Comparison of ENCODE assay signal across 16 cellular contexts in genomic region chr9:94757158-94757557, GRCh38. TPM values are rescaled to one million over a fixed set of nuclear protein-coding genes. Genes with fewer than 3 reads are reported as not detected.
DNase-seq lines count a peak whose midpoint lies in the region; ATAC-seq, FAIRE-seq and TF ChIP-seq lines count a peak whose summit lies in the region.
"Had no signal": no experiment of that assay in that cellular context is flagged by ENCODE, and none has a peak within 500 bp of the region (broad histone marks: within the 10 kb centered on the region; RNA-seq: fewer than 3 reads in every experiment).

No MANE protein-coding gene starts in this region.

- peak; percentile 62 for FAIRE-seq in K562 (lab: Jason Lieb, UNC)

- no peaks in the 10 kb centered on the region for H3K9me1 ChIP-seq in K562 (ENCODE audit: control insufficient read depth, insufficient read depth, low read length)

- BruUV-seq in K562 (replicated peaks; lab: Mats Ljungman, UMichigan), result no TSS peak

- H2AFZ ChIP-seq in K562 (ENCODE audit: low read depth, low read length), result no peak overlapping the region
- no peak overlapping the region for H2AFZ ChIP-seq in mesenchymal stem cell (ENCODE audit: low read depth, low read length)

- peaks cover 7% of the 10 kb centered on the region for H3K4me1 Mint-ChIP-seq in activated naive CD8-positive, alpha-beta T cell treated with anti-CD3 and anti-CD28 coated beads for 36 hours

- H3K27me3 ChIP-seq in K562 (ENCODE audit: control insufficient read depth in 2 of 2, insufficient read depth in 2 of 2, low read length in 2 of 2) (no peaks in the 10 kb centered on the region), mesenchymal stem cell (ENCODE audit: control insufficient read depth in 1 of 2, insufficient read depth in 1 of 2, low read length in 2 of 2) (no peaks in the 10 kb centered on the region)
- H3K27me3 ChIP-seq: BE2C had no signal

- H3K9me3 ChIP-seq in K562 (replicated peaks; ENCODE audit: control insufficient read depth, insufficient read depth, low read depth, low read length) (no peaks in the 10 kb centered on the region), mesenchymal stem cell (ENCODE audit: control insufficient read depth, low read length) (no peaks in the 10 kb centered on the region)
- H3K9me3 ChIP-seq: BE2C had no signal

- no peak overlapping the region for H2BK12ac ChIP-seq in mesenchymal stem cell (ENCODE audit: low read length in 2 of 2)

- TF ChIP-seq RAD21 in K562 (CRISPR knock-in tag; conservative IDR thresholded peaks at IDR 0.05 in 1 of 2, IDR thresholded peaks at IDR 0.05 in 1 of 2), result no peak

- POLR2A ChIA-PET in K562 (lab: Yijun Ruan, JAX), result interaction anchor here (0.6 kb wide), 1 partner anchor 17 kb away, joined by 3 read pairs; no protein-coding TSS in a partner anchor

- no peak overlapping the region for H3K14ac ChIP-seq in mesenchymal stem cell (ENCODE audit: low read length in 2 of 2)

- CTCF ChIA-PET in K562 (lab: Yijun Ruan, JAX; ENCODE audit: low intra/inter-chr PET ratio), result no interaction called here

- H3K27ac Mint-ChIP-seq in activated naive CD8-positive, alpha-beta T cell treated with anti-CD3 and anti-CD28 coated beads for 36 hours, result no peak overlapping the region

- no peak overlapping the region for H3K23ac ChIP-seq in mesenchymal stem cell (ENCODE audit: low read length in 2 of 2)

- no peak for TF ChIP-seq CTCF in K562 (IDR thresholded peaks at IDR 0.05 in 2 of 3, conservative IDR thresholded peaks at IDR 0.05 in 1 of 3; ENCODE audit: insufficient read depth in 2 of 3, low read depth in 1 of 3, low read length in 3 of 3)

- no peaks in the 10 kb centered on the region for H3K79me2 ChIP-seq in K562 (ENCODE audit: control insufficient read depth, insufficient read depth, low read length)

- DNase-seq in AG08395 (ENCODE audit: low spot score) (peak; percentile 72), HT1080 (ENCODE audit: low read depth) (peak; percentile 63), K562 (ENCODE audit: extremely low read depth in 1 of 4, low spot score in 3 of 4) (peak in 2 of 4 experiments; percentile 40 to 49), mesenchymal stem cell (peak; percentile 72), Kasumi-1 (lab: John Stamatoyannopoulos, UW) (no peak)
- no peak for DNase-seq in activated naive CD8-positive, alpha-beta T cell treated with anti-CD3 and anti-CD28 coated beads for 36 hours
- no peak for DNase-seq in activated T-cell treated with anti-CD3 and anti-CD28 coated beads, Interleukin-2, amount 50 U/mL, for 1 hour
- DNase-seq: activated naive CD4-positive, alpha-beta T cell treated with anti-CD3 and anti-CD28 coated beads, Interleukin-2, amount 50 U/mL, for 16 hours; BE2C; left ventricle myocardium superior; NCI-H1105 treated with DMSO at 0.1 percent for 48 hours; NCI-H524; nucleus accumbens; RPMI8226; T1000 had no signal

- peaks cover 4% of the 10 kb centered on the region for H3K36me3 Mint-ChIP-seq in activated naive CD8-positive, alpha-beta T cell treated with anti-CD3 and anti-CD28 coated beads for 36 hours

- no peak overlapping the region for H2BK5ac ChIP-seq in mesenchymal stem cell (ENCODE audit: low read depth, low read length, poor library complexity, severe bottlenecking)

- in situ Hi-C loops in K562 (cut with MboI), result no loop called here

- H3K4me1 ChIP-seq in K562 (replicated peaks in 1 of 2; ENCODE audit: control insufficient read depth in 2 of 2, insufficient read depth in 2 of 2, low read length in 2 of 2) (peaks cover 0 to 6% of the 10 kb centered on the region in 2 experiments; a peak in 1 of 5 replicates), mesenchymal stem cell (ENCODE audit: control insufficient read depth, insufficient read depth, low read depth, low read length) (peaks cover 3% of the 10 kb centered on the region)

- no peak overlapping the region for H3K4ac ChIP-seq in mesenchymal stem cell (ENCODE audit: low read depth in 1 of 2, low read length in 2 of 2)

- H2AK5ac ChIP-seq in mesenchymal stem cell (ENCODE audit: low read length, severe bottlenecking), result no peak overlapping the region

- H3K4me3 ChIP-seq in K562 (no peak overlapping the region), mesenchymal stem cell (ENCODE audit: insufficient read depth in 1 of 2, low read depth in 1 of 2, low read length in 2 of 2) (no peak overlapping the region)

- no peak overlapping the region for H3K18ac ChIP-seq in mesenchymal stem cell (ENCODE audit: low read depth in 1 of 2, low read length in 2 of 2)

- H3K79me1 ChIP-seq in mesenchymal stem cell (replicated peaks; ENCODE audit: low read length, poor library complexity, severe bottlenecking), result peaks cover 23% of the 10 kb centered on the region

- H4K8ac ChIP-seq in mesenchymal stem cell (ENCODE audit: low read length), result no peak overlapping the region

- no peak for TF ChIP-seq POLR2A in K562 (conservative IDR thresholded peaks at IDR 0.05)

- no peak overlapping the region for H2BK120ac ChIP-seq in mesenchymal stem cell (ENCODE audit: low read depth, low read length)

- H3K4me2 ChIP-seq in K562 (ENCODE audit: insufficient read depth, low read length), result no peak overlapping the region
- no peak overlapping the region for H3K4me2 ChIP-seq in mesenchymal stem cell (ENCODE audit: low read length, poor library complexity, severe bottlenecking)

- no peak overlapping the region for H4K91ac ChIP-seq in mesenchymal stem cell (ENCODE audit: low read length)

- H3K4me3 Mint-ChIP-seq in activated naive CD8-positive, alpha-beta T cell treated with anti-CD3 and anti-CD28 coated beads for 36 hours, result no peak overlapping the region

- H3K9ac ChIP-seq in K562 (ENCODE audit: insufficient read depth in 1 of 2, low read depth in 2 of 2, low read length in 2 of 2) (no peak overlapping the region), mesenchymal stem cell (ENCODE audit: low read length) (no peak overlapping the region)

- no peaks in the 10 kb centered on the region for H3K27me3 Mint-ChIP-seq in activated naive CD8-positive, alpha-beta T cell treated with anti-CD3 and anti-CD28 coated beads for 36 hours

- intact Hi-C loops in K562 (cut with micrococcal nuclease), result no loop called here

- H3K9me3 Mint-ChIP-seq in activated naive CD8-positive, alpha-beta T cell treated with anti-CD3 and anti-CD28 coated beads for 36 hours, result no peaks in the 10 kb centered on the region

- H3K27ac ChIP-seq in K562 (ENCODE audit: extremely low read depth, low read depth, low read length) (no peak overlapping the region), mesenchymal stem cell (ENCODE audit: low read length, poor library complexity, severe bottlenecking) (peak overlapping the region; percentile 82)

- WGBS in K562 (ENCODE audit: insufficient coverage, low coverage, missing lambda C conversion rate), result 2% methylated on average over 4 of the region's 4 CpGs
- WGBS in mesenchymal stem cell, result 20% methylated on average over 3 of the region's 4 CpGs

- peak; percentile 57; the same call in 1 of the 2 replicates for TF ChIP-seq EP300 in K562 (IDR thresholded peaks at IDR 0.05; ENCODE audit: low read length)

- H2BK15ac ChIP-seq in mesenchymal stem cell (ENCODE audit: low read depth, poor library complexity, severe bottlenecking), result no peak overlapping the region

- ATAC-seq in K562, result peak; percentile 75
- ATAC-seq in HG03135 (IDR thresholded peaks at IDR 0.05; ENCODE audit: unreplicated experiment), result no peak
- ATAC-seq: left ventricle myocardium superior had no signal

- H3K36me3 ChIP-seq in K562 (ENCODE audit: control insufficient read depth, insufficient read depth, low read length) (peaks cover 6% of the 10 kb centered on the region; the same call in 2 of the 3 replicates), mesenchymal stem cell (ENCODE audit: control insufficient read depth in 1 of 2, insufficient read depth in 2 of 2, low read depth in 1 of 2, low read length in 2 of 2) (peaks cover 5 to 17% of the 10 kb centered on the region in 2 experiments)

- H4K20me1 ChIP-seq in K562 (replicated peaks; ENCODE audit: control insufficient read depth, insufficient read depth, low read length), result peaks cover 20% of the 10 kb centered on the region

TF ChIP-seq in K562, 482 proteins besides CTCF, POLR2A, EP300 and RAD21 (continues in another document):
- TF ChIP-seq TAL1 (IDR thresholded peaks at IDR 0.05) (peak; percentile 70), KDM1A (IDR thresholded peaks at IDR 0.05) (peak; percentile 98)

RNA-seq across cellular contexts. Expression of gene AOPEP, which starts 30.7 kb away (rescaled TPM):
- 24.1 and 25.3 TPM in 2 replicates for total RNA-seq in HT1080 (2014; rRNA removed; shearing (Covaris generic))
- 15.7 and 16.9 TPM in 2 replicates for polyA plus RNA-seq in HT1080 (2015; cell fraction: cytosol; rRNA removed)
- polyA plus RNA-seq in HT1080 (2015; cell fraction: nucleus; rRNA removed), result 17.0 and 19.5 TPM in 2 replicates
- 88.8 and 115 TPM in 2 replicates for total RNA-seq in K562 (2011; cell fraction: chromatin; rRNA removed; ENCODE audit: low replicate concordance)
- 42.0 and 58.4 TPM in 2 replicates for total RNA-seq in K562 (2011; cell fraction: nucleolus; rRNA removed)
- 62.2 and 72.1 TPM in 2 replicates for total RNA-seq in K562 (2011; cell fraction: nucleoplasm; rRNA removed)
- 15.6 and 17.2 TPM in 2 replicates for total RNA-seq in K562 (2014; rRNA removed)
- 14.1 and 14.4 TPM in 2 replicates for total RNA-seq in K562 (2014; rRNA removed; fragmentation: Illumina TruSeq; extraction: Trizol)
- total RNA-seq in K562 (2015; rRNA removed; fragmentation: Illumina TruSeq; extraction: Trizol), result 11.1 and 11.8 TPM in 2 replicates
- total RNA-seq in K562 (2021), result 13.7 and 14.5 TPM in 2 replicates
- polyA plus RNA-seq in K562 (2011; rRNA removed), result 9.9 and 13.5 TPM in 2 replicates
- 7.2 and 9.7 TPM in 2 replicates for polyA plus RNA-seq in K562 (2011; cell fraction: cytosol; rRNA removed)
- 19.8 and 24.6 TPM in 2 replicates for polyA plus RNA-seq in K562 (2011; cell fraction: nucleus; rRNA removed)
- polyA plus RNA-seq in K562 (2012), result 7.1 and 9.9 TPM in 2 replicates
- polyA plus RNA-seq in K562 (2014; fragmentation: Illumina TruSeq; extraction: Trizol), result 9.0 and 9.1 TPM in 2 replicates
- polyA plus RNA-seq in K562 (2014; fragmentation: Nextera tagmentation; extraction: Ambion mirVana), result 1 to 10 TPM; 4.5 to 5.4 TPM
- 10.5 and 19.3 TPM in 2 replicates for polyA plus RNA-seq in K562 (2014; rRNA removed)
- 28.3 TPM in 2 replicates for polyA minus RNA-seq in K562 (2011; rRNA and poly(A)+ RNA removed)
- 6.1 and 6.2 TPM in 2 replicates for polyA minus RNA-seq in K562 (2011; cell fraction: cytosol; rRNA and poly(A)+ RNA removed)
- 54.7 and 70.6 TPM in 2 replicates for polyA minus RNA-seq in K562 (2011; cell fraction: nucleus; rRNA and poly(A)+ RNA removed)
- polyA plus RNA-seq in mesenchymal stem cell (2013, experiment 1 of 2), result 11.8 TPM
- polyA plus RNA-seq in mesenchymal stem cell (2013, experiment 2 of 2), result 10.9 TPM
- 1 to 10 TPM; 5.0 to 6.8 TPM for total RNA-seq in activated naive CD8-positive, alpha-beta T cell treated with anti-CD3 and anti-CD28 coated beads for 36 hours

Comparison
In these comparisons a context has a peak if more than half of its experiments do, and no peak if none do; other contexts are left out.
1. DNase-seq: peak in AG08395 (single experiment), HT1080 (single experiment) and mesenchymal stem cell (single experiment); none in activated naive CD8-positive, alpha-beta T cell treated with anti-CD3 and anti-CD28 coated beads for 36 hours (single experiment), Kasumi-1 (0 of 2) and activated T-cell treated with anti-CD3 and anti-CD28 coated beads, Interleukin-2, amount 50 U/mL, for 1 hour (single experiment).